7 cellular contexts compared by ENCODE assay signal in genomic region chr21:39727401-39728120, GRCh38. TPM values are rescaled to one million over a fixed set of nuclear protein-coding genes. Genes with fewer than 3 reads are reported as not detected.
"Had no signal": no experiment of that assay in that cellular context is flagged by ENCODE, and none has a peak within 500 bp of the region (broad histone marks: within the 10 kb centered on the region; RNA-seq: fewer than 3 reads in every experiment).

No MANE protein-coding gene starts in this region.

- DNase-seq: IMR-90, KBM-7, KG1 had no signal

- H3K27ac ChIP-seq: HL-60 had no signal

- H3K4me3 ChIP-seq: K562 had no signal

RNA-seq across cellular contexts. Expression of gene IGSF5, which starts 17.4 kb away (rescaled TPM):
- polyA plus RNA-seq: HepG2, IgD-negative memory B cell, IMR-90, K562 had no signal
